ENCODE assay signal across 8 cellular contexts in the genomic region with DNA sequence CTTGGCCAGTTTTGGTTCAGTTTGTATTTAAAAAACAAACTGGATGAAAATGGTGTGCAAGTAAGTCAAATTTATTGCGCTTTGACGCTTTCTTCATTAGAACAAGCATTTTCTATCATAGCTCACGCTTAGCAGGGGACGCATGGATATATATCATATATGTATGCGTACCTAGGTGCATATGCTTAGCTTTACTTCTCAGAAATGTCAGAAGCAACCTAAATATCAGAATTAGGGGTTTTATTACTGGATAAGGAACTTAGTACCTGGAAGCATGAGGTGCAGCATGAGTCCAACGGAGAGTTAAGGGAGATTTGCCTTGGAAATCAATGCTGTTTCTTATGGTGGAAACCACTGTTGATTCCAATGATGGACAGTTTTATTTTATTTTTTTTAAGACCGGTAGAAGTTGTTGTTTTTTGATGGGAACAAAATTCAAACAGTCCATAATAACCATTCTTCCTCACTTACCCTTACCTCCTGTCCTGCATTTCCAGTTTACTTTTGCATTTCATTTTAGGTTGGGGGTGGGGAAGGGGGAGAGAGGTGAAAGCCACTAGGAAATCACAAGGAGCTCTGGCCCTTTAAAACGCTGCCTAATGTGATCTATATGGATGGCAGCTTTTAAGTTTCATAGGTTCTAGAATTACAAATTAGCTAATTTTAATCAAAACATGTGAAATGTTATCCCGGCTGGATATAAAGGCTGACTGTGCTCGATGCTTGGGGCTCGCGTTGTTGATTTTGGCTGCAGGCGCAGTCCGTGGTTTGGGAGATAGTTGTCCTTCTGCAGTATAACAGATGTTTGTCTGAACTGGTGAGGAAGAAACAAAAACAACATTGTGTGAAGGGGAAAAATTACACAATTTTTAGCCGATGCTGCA. TPM values are rescaled to one million over a fixed set of nuclear protein-coding genes. Genes with fewer than 3 reads are reported as not detected.
DNase-seq lines count a peak whose midpoint lies in the region; ATAC-seq and TF ChIP-seq lines count a peak whose summit lies in the region.

No MANE protein-coding gene starts in this region.

- H3K9me3 Mint-ChIP-seq in T-helper 1 cell treated with Interleukin-12 subunit alpha and Interleukin-12 subunit beta and Interleukin-4 antibody, amounts not matched to agents 30 μg/mL and 1 μg/mL, for 36 hours: no peaks in the 10 kb centered on the region

- ATAC-seq in HG02642 (IDR thresholded peaks at IDR 0.05; ENCODE audit: poor library complexity, unreplicated experiment): no peak

- TF ChIP-seq CTCF in PC-9 (conservative IDR thresholded peaks at IDR 0.05): no peak

- no peak overlapping the region for H3K4me2 ChIP-seq in PC-9

- H4K20me1 ChIP-seq in PC-9 (ENCODE audit: insufficient read depth): no peaks in the 10 kb centered on the region

- H3K27ac ChIP-seq in temporal lobe (ENCODE audit: low read depth, low read length) (peak overlapping the region; percentile 79), PC-9 (no peak overlapping the region)

- H3F3A ChIP-seq in PC-9 (ENCODE audit: insufficient read depth, low read depth): no peaks in the 10 kb centered on the region

- H3K36me3 Mint-ChIP-seq in T-helper 1 cell treated with Interleukin-12 subunit alpha and Interleukin-12 subunit beta and Interleukin-4 antibody, amounts not matched to agents 30 μg/mL and 1 μg/mL, for 36 hours (ENCODE audit: low read depth): no peaks in the 10 kb centered on the region

- no peak overlapping the region for H2AFZ ChIP-seq in PC-9

- peak overlapping the region; percentile 81 for H3K4me3 ChIP-seq in iPS-18c (ENCODE audit: insufficient read depth, low read depth, low read length)
- H3K4me3 ChIP-seq in PC-9: no peak overlapping the region

- peak overlapping the region; percentile 49 for H3K4me3 Mint-ChIP-seq in T-helper 1 cell treated with Interleukin-12 subunit alpha and Interleukin-12 subunit beta and Interleukin-4 antibody, amounts not matched to agents 30 μg/mL and 1 μg/mL, for 36 hours

- no peaks in the 10 kb centered on the region for H3K79me2 ChIP-seq in PC-9 (ENCODE audit: low read depth)

- H3K9me3 ChIP-seq in iPS-18c (ENCODE audit: control insufficient read depth, insufficient read depth, low read length) (no peaks in the 10 kb centered on the region), PC-9 (ENCODE audit: insufficient read depth, low read depth) (no peaks in the 10 kb centered on the region)

- POLR2A ChIA-PET in PC-9 (lab: Charles Lee; ENCODE audit: unreplicated experiment): interaction anchor here (0.5 kb wide), 1 partner anchor 11 kb away, joined by 5 read pairs; no protein-coding TSS in a partner anchor

- intact Hi-C loops in PC-9 (cut with micrococcal nuclease; ENCODE audit: unreplicated experiment): no loop called here

- no peaks in the 10 kb centered on the region for H3K36me3 ChIP-seq in PC-9 (ENCODE audit: low read depth)

- no peak overlapping the region for H3K27ac Mint-ChIP-seq in T-helper 1 cell treated with Interleukin-12 subunit alpha and Interleukin-12 subunit beta and Interleukin-4 antibody, amounts not matched to agents 30 μg/mL and 1 μg/mL, for 36 hours

- no TSS peak for BruUV-seq in PC-9 (replicated peaks; lab: Mats Ljungman, UMichigan)

- peaks cover 5% of the 10 kb centered on the region; the same call in 1 of the 2 replicates for H3K4me1 ChIP-seq in PC-9 (replicated peaks; ENCODE audit: insufficient read depth)

- peaks cover 39% of the 10 kb centered on the region for H3K27me3 Mint-ChIP-seq in T-helper 1 cell treated with Interleukin-12 subunit alpha and Interleukin-12 subunit beta and Interleukin-4 antibody, amounts not matched to agents 30 μg/mL and 1 μg/mL, for 36 hours (ENCODE audit: low read depth)

- peaks cover 31% of the 10 kb centered on the region for H3K27me3 ChIP-seq in PC-9 (ENCODE audit: insufficient read depth, low read depth)

- H3K9me2 ChIP-seq in PC-9 (ENCODE audit: insufficient read depth): no peaks in the 10 kb centered on the region

- DNase-seq in T-helper 1 cell (no peak), amygdala (lab: John Stamatoyannopoulos, UW) (peak in 32 of 56 donors; percentile 6 to 68 (median 29)), PC-9 (no peak), cerebellar nuclear complex (lab: John Stamatoyannopoulos, UW) (no peak)

- peaks cover 14% of the 10 kb centered on the region for H3K4me1 Mint-ChIP-seq in T-helper 1 cell treated with Interleukin-12 subunit alpha and Interleukin-12 subunit beta and Interleukin-4 antibody, amounts not matched to agents 30 μg/mL and 1 μg/mL, for 36 hours (ENCODE audit: low read depth)

- CTCF ChIA-PET in PC-9 (lab: Charles Lee): interaction anchor here (0.6 kb wide), 1 partner anchor 328 kb away, joined by 4 read pairs; no protein-coding TSS in a partner anchor

RNA-seq across cellular contexts. Expression of a gene that starts 2.1 kb away (rescaled TPM):
- total RNA-seq in temporal lobe (58.0 TPM), PC-9 (2021) (0.22 TPM in 1 of 2 replicates, not detected in the other)

RNA-seq across cellular contexts. Expression of a gene that starts 32.7 kb away (rescaled TPM):
- total RNA-seq in temporal lobe (7.9 TPM), PC-9 (2021) (17.2 and 17.8 TPM in 2 replicates)

Comparison
In these comparisons a context has a peak if more than half of its experiments do, and no peak if none do; other contexts are left out.
1. DNase-seq: peak in amygdala (32 of 56); none in T-helper 1 cell (0 of 5), PC-9 (0 of 2) and cerebellar nuclear complex (0 of 2).
2. RNA of a gene that starts 2.1 kb away (total RNA-seq): 58.0 TPM in temporal lobe (single experiment); 0.22 TPM in PC-9; every median in the first group is over 10 times any median in the second.